Comparison of ENCODE assay signal across 21 cellular contexts in the genomic region with DNA sequence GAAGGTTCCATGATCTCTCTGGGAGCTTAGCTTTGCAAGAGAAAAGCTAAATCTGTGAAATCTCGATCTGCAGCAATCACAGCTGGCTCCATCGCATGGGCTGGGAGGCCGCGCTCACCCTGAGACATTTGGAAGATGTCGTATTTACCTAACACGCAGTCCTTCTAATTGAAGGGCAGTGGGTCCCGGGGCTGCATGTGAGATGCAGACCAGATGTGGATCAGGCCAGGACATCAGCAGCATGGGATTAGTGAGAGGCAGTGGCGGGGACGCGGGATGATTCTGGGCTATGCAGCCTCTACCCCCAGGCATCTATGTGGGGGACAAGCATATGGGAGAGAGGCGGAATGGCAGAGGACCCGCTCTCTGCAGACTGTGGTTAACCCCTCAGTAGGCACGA.
DNase-seq lines count a peak whose midpoint lies in the region; ATAC-seq and TF ChIP-seq lines count a peak whose summit lies in the region.
"Had no signal": no experiment of that assay in that cellular context is flagged by ENCODE, and none has a peak within 500 bp of the region (broad histone marks: within the 10 kb centered on the region; RNA-seq: fewer than 3 reads in every experiment).

No MANE protein-coding gene starts in this region.

- H3K36me3 Mint-ChIP-seq in activated naive CD4-positive, alpha-beta T cell treated with anti-CD3 and anti-CD28 coated beads, Interleukin-2, amount 10 ng/mL, durations not matched to agents 7 days and 5 days: no peaks in the 10 kb centered on the region
- H3K36me3 Mint-ChIP-seq: T-cell had no signal

- H3K79me2 ChIP-seq in DND-41 (ENCODE audit: insufficient read depth, low read length): no peaks in the 10 kb centered on the region

- ATAC-seq in DND-41 (ENCODE audit: insufficient read depth, low read depth): no peak
- ATAC-seq in right lobe of liver: no peak
- no peak for ATAC-seq in omental fat pad (ENCODE audit: low FRiP score)
- ATAC-seq: activated T-cell treated with anti-CD3 and anti-CD28 coated beads, Interleukin-2, amount 50 U/mL, for 72 hours; HCT116; T-cell had no signal

- H3K9ac ChIP-seq in DND-41 (ENCODE audit: low read depth, low read length): no peak overlapping the region

- H3K27ac Mint-ChIP-seq in activated naive CD4-positive, alpha-beta T cell treated with anti-CD3 and anti-CD28 coated beads, Interleukin-2, amount 10 ng/mL, durations not matched to agents 7 days and 5 days: no peak overlapping the region
- H3K27ac Mint-ChIP-seq: activated naive CD4-positive, alpha-beta T cell treated with anti-CD3 and anti-CD28 coated beads, Interleukin-2, amount 50 U/mL, for 24 hours; activated T-cell treated with anti-CD3 and anti-CD28 coated beads, Interleukin-2, amount 50 U/mL, for 72 hours; T-cell had no signal

- H3K4me1 Mint-ChIP-seq in activated naive CD4-positive, alpha-beta T cell treated with anti-CD3 and anti-CD28 coated beads, Interleukin-2, amount 10 ng/mL, durations not matched to agents 7 days and 5 days: no peaks in the 10 kb centered on the region
- H3K4me1 Mint-ChIP-seq: activated naive CD4-positive, alpha-beta T cell treated with anti-CD3 and anti-CD28 coated beads, Interleukin-2, amount 50 U/mL, for 24 hours; T-cell had no signal

- H3K9me3 Mint-ChIP-seq in activated naive CD4-positive, alpha-beta T cell treated with anti-CD3 and anti-CD28 coated beads, Interleukin-2, amount 10 ng/mL, durations not matched to agents 7 days and 5 days: peaks cover 11% of the 10 kb centered on the region

- DNase-seq in DND-41 (peak; percentile 3), right lobe of liver (peak in 2 of 3 donors; percentile 28 to 29), posterior vena cava (ENCODE audit: low spot score) (peak; percentile 41), omental fat pad (ENCODE audit: low spot score) (no peak), midbrain (lab: John Stamatoyannopoulos, UW) (no peak), NCI-H1048 (lab: John Stamatoyannopoulos, UW) (no peak)
- DNase-seq in activated CD8-positive, alpha-beta memory T cell treated with anti-CD3 and anti-CD28 coated beads, Interleukin-2, amount 50 U/mL, for 48 hours: peak; percentile 7
- no peak for DNase-seq in activated naive CD4-positive, alpha-beta T cell treated with anti-CD3 and anti-CD28 coated beads, Interleukin-2, amount 10 ng/mL, durations not matched to agents 7 days and 5 days
- DNase-seq: activated CD4-positive, CD25-positive, alpha-beta regulatory T cell treated with anti-CD3 and anti-CD28 coated beads, Interleukin-2, amount 50 U/mL, for 72 hours; activated T-cell treated with anti-CD3 and anti-CD28 coated beads, Interleukin-2, amount 50 U/mL, for 72 hours; DMS153; effector memory CD4-positive, alpha-beta T cell; KBM-7; mammary epithelial cell; NCI-H2029; NCI-H226; nucleus accumbens had no signal

- H3K9me3 ChIP-seq in DND-41 (ENCODE audit: insufficient read depth, low read length, severe bottlenecking) (peaks cover 4% of the 10 kb centered on the region), right lobe of liver (no peaks in the 10 kb centered on the region)
- H3K9me3 ChIP-seq: SJSA1 had no signal

- 72% methylated on average over 12 of the region's 13 CpGs for WGBS in right lobe of liver (ENCODE audit: insufficient coverage, low coverage, low lambda C conversion rate, missing lambda C conversion rate)

- TF ChIP-seq CTCF in DND-41 (IDR thresholded peaks at IDR 0.05; ENCODE audit: borderline replicate concordance, extremely low read depth, low read length, poor library complexity, severe bottlenecking): no peak
- TF ChIP-seq CTCF in right lobe of liver (IDR thresholded peaks at IDR 0.05): no peak
- no peak for TF ChIP-seq CTCF in omental fat pad (IDR thresholded peaks at IDR 0.05)

- no peaks in the 10 kb centered on the region for H4K20me1 ChIP-seq in DND-41 (ENCODE audit: insufficient read depth, low read length)

- H2AFZ ChIP-seq in DND-41 (ENCODE audit: low read depth, low read length): no peak overlapping the region

- no peak overlapping the region for H3K4me3 ChIP-seq in DND-41 (ENCODE audit: low read depth in 1 of 2, low read length in 2 of 2)
- no peak overlapping the region for H3K4me3 ChIP-seq in right lobe of liver
- H3K4me3 ChIP-seq: SJSA1 had no signal

- H3K4me3 Mint-ChIP-seq in activated naive CD4-positive, alpha-beta T cell treated with anti-CD3 and anti-CD28 coated beads, Interleukin-2, amount 10 ng/mL, durations not matched to agents 7 days and 5 days: no peak overlapping the region
- H3K4me3 Mint-ChIP-seq: activated naive CD4-positive, alpha-beta T cell treated with anti-CD3 and anti-CD28 coated beads, Interleukin-2, amount 50 U/mL, for 24 hours; activated T-cell treated with anti-CD3 and anti-CD28 coated beads, Interleukin-2, amount 50 U/mL, for 72 hours; T-cell had no signal

- TF ChIP-seq POLR2A in right lobe of liver (IDR thresholded peaks at IDR 0.05): no peak

- intact Hi-C loops in right lobe of liver (cut with DNase I): no loop called here
- intact Hi-C loops in posterior vena cava (cut with DNase I): no loop called here

- H3K4me1 ChIP-seq in DND-41 (ENCODE audit: insufficient read depth, low read length): no peaks in the 10 kb centered on the region
- peaks cover 0 to 9% (median 4%) of the 10 kb centered on the region in 4 donors for H3K4me1 ChIP-seq in right lobe of liver
- H3K4me1 ChIP-seq: SJSA1 had no signal

- H3K27me3 Mint-ChIP-seq in activated naive CD4-positive, alpha-beta T cell treated with anti-CD3 and anti-CD28 coated beads, Interleukin-2, amount 10 ng/mL, durations not matched to agents 7 days and 5 days: no peaks in the 10 kb centered on the region

- no peak overlapping the region for H3K4me2 ChIP-seq in DND-41 (ENCODE audit: insufficient read depth, low read length)

- H3K27ac ChIP-seq in DND-41 (ENCODE audit: low read length) (no peak overlapping the region), right lobe of liver (no peak overlapping the region)
- H3K27ac ChIP-seq: SJSA1 had no signal

- CTCF ChIA-PET in activated naive CD4-positive, alpha-beta T cell treated with anti-CD3 and anti-CD28 coated beads, Interleukin-2, amount 10 ng/mL, durations not matched to agents 7 days and 5 days (lab: Charles Lee): no interaction called here

- H3K36me3 ChIP-seq in DND-41 (ENCODE audit: insufficient read depth, low read length): no peaks in the 10 kb centered on the region
- H3K36me3 ChIP-seq in right lobe of liver: no peaks in the 10 kb centered on the region
- H3K36me3 ChIP-seq: SJSA1 had no signal

- H3K27me3 ChIP-seq in DND-41 (ENCODE audit: insufficient read depth, low read length, poor library complexity) (no peaks in the 10 kb centered on the region), right lobe of liver (no peaks in the 10 kb centered on the region)
- H3K27me3 ChIP-seq: SJSA1 had no signal

Comparison
In these comparisons a context has a peak if more than half of its experiments do, and no peak if none do; other contexts are left out.
1. DNase-seq: peak in DND-41 (single experiment), activated CD8-positive, alpha-beta memory T cell treated with anti-CD3 and anti-CD28 coated beads, Interleukin-2, amount 50 U/mL, for 48 hours (single experiment), right lobe of liver (2 of 3) and posterior vena cava (single experiment); none in omental fat pad (single experiment), activated naive CD4-positive, alpha-beta T cell treated with anti-CD3 and anti-CD28 coated beads, Interleukin-2, amount 10 ng/mL, durations not matched to agents 7 days and 5 days (single experiment), midbrain (single experiment) and NCI-H1048 (single experiment).